11 cellular contexts compared by ENCODE assay signal in genomic region chr16:72848045-72848410, GRCh38.
DNase-seq lines count a peak whose midpoint lies in the region; TF ChIP-seq lines count a peak whose summit lies in the region.
"Had no signal": no experiment of that assay in that cellular context is flagged by ENCODE, and none has a peak within 500 bp of the region (broad histone marks: within the 10 kb centered on the region; RNA-seq: fewer than 3 reads in every experiment).

No MANE protein-coding gene starts in this region.

- H3K9ac ChIP-seq in adipocyte (ENCODE audit: low read length), result peak overlapping the region; percentile 7

- H3K4me1 ChIP-seq in adipocyte (ENCODE audit: control insufficient read depth, insufficient read depth, low read length) (peaks cover 20% of the 10 kb centered on the region), sigmoid colon (peaks cover 0 to 53% (median 39%) of the 10 kb centered on the region in 4 donors)

- H3K27ac ChIP-seq in sigmoid colon, result peak overlapping the region; percentile 56 to 79 (median 68)
- H3K27ac ChIP-seq in WERI-Rb-1, result no peak overlapping the region

- DNase-seq in Caki2 (ENCODE audit: low read depth) (peak; percentile 55), adipocyte (ENCODE audit: low read depth) (no peak), kidney epithelial cell (ENCODE audit: low read depth) (no peak), sigmoid colon (no peak), WERI-Rb-1 (no peak), SK-N-DZ (ENCODE audit: low spot score) (no peak), UCSD-AML1 (lab: John Stamatoyannopoulos, UW; ENCODE audit: unreplicated experiment) (no peak)
- no peak for DNase-seq in stimulated activated naive CD4-positive, alpha-beta T cell (lab: John Stamatoyannopoulos, UW)
- DNase-seq: activated CD4-positive, alpha-beta T cell treated with anti-CD3 and anti-CD28 coated beads, Interleukin-2, amount 10 ng/mL, durations not matched to agents 24 days and 14 days; CD4-positive, CD25-positive, alpha-beta regulatory T cell; stimulated activated CD4-positive, alpha-beta T cell treated with anti-CD3 and anti-CD28 coated beads, Interleukin-2, amount 100 ng/mL, for 24 hours had no signal

- intact Hi-C loops in sigmoid colon (cut with DNase I), result loop anchor here (5.0 kb wide), 2 partner anchors 89 to 199 kb away; partner anchors contain the start of gene ZFHX3

- TF ChIP-seq CTCF in kidney epithelial cell (IDR thresholded peaks at IDR 0.05; ENCODE audit: insufficient read depth, low read length, poor library complexity, severe bottlenecking) (peak; percentile 1), sigmoid colon (IDR thresholded peaks at IDR 0.05) (no peak), WERI-Rb-1 (IDR thresholded peaks at IDR 0.05; ENCODE audit: low read depth, low read length) (no peak)

- no peak for TF ChIP-seq POLR2A in sigmoid colon (IDR thresholded peaks at IDR 0.05)

- H3K36me3 ChIP-seq in adipocyte (ENCODE audit: control insufficient read depth, insufficient read depth, low read length, severe bottlenecking), result no peaks in the 10 kb centered on the region
- no peaks in the 10 kb centered on the region for H3K36me3 ChIP-seq in kidney epithelial cell (ENCODE audit: control insufficient read depth, insufficient read depth, low read length)
- H3K36me3 ChIP-seq in sigmoid colon, result no peaks in the 10 kb centered on the region
- no peaks in the 10 kb centered on the region for H3K36me3 ChIP-seq in WERI-Rb-1

- no peaks in the 10 kb centered on the region for H3K27me3 ChIP-seq in adipocyte (replicated peaks; ENCODE audit: control insufficient read depth, insufficient read depth, low read length)
- H3K27me3 ChIP-seq in kidney epithelial cell (ENCODE audit: control insufficient read depth, insufficient read depth, low read length), result no peaks in the 10 kb centered on the region
- no peaks in the 10 kb centered on the region for H3K27me3 ChIP-seq in sigmoid colon
- H3K27me3 ChIP-seq in WERI-Rb-1 (ENCODE audit: insufficient read depth, low read depth, severe bottlenecking), result no peaks in the 10 kb centered on the region

- H3K4me3 ChIP-seq in adipocyte (ENCODE audit: low read length), result peak overlapping the region; percentile 65
- no peak overlapping the region for H3K4me3 ChIP-seq in kidney epithelial cell (ENCODE audit: low read depth, low read length)
- no peak overlapping the region for H3K4me3 ChIP-seq in sigmoid colon
- no peak overlapping the region for H3K4me3 ChIP-seq in WERI-Rb-1 (ENCODE audit: low read depth, low read length)

- in situ Hi-C loops in Caki2 (cut with HindIII; ENCODE audit: low pct_unique_long_range_greater_than_20kb, low sequenced_read_pairs), result no loop called here

- 88 to 95% methylated on average over 9 of the region's 9 CpGs for WGBS in sigmoid colon, 2 donors

- TF ChIP-seq EP300 in sigmoid colon (IDR thresholded peaks at IDR 0.05), result no peak

- no peaks in the 10 kb centered on the region for H3K9me3 ChIP-seq in adipocyte (ENCODE audit: control insufficient read depth, low read length)
- H3K9me3 ChIP-seq in sigmoid colon, result no peaks in the 10 kb centered on the region
- H3K9me3 ChIP-seq in WERI-Rb-1 (ENCODE audit: severe bottlenecking), result no peaks in the 10 kb centered on the region
